In genomic region chr11:12222099-12222751, GRCh38 we compare ENCODE assay signal across 1 cellular context.
TF ChIP-seq lines count a peak whose summit lies in the region.

No MANE protein-coding gene starts in this region.

TF ChIP-seq in HepG2, 621 proteins besides CTCF, POLR2A, EP300 and RAD21 (continued from another document and continues in another):
- TF ChIP-seq ZNF609 (CRISPR knock-in tag; IDR thresholded peaks at IDR 0.05; ENCODE audit: borderline replicate concordance): peak; percentile 16; the same call in 1 of the 2 replicates
- no peak for TF ChIP-seq NFKBIZ (CRISPR knock-in tag; IDR thresholded peaks at IDR 0.05)
- TF ChIP-seq PRDM4 (CRISPR knock-in tag; IDR thresholded peaks at IDR 0.05; ENCODE audit: borderline replicate concordance): no peak
- TF ChIP-seq ZNF296 (CRISPR knock-in tag; conservative IDR thresholded peaks at IDR 0.05): no peak
- peak; percentile 39; the same call in 1 of the 2 replicates for TF ChIP-seq PITX1 (CRISPR knock-in tag; IDR thresholded peaks at IDR 0.05)
- TF ChIP-seq TOE1 (CRISPR knock-in tag; IDR thresholded peaks at IDR 0.05): no peak
- peak; percentile 48; the same call in 1 of the 2 replicates for TF ChIP-seq ZMYM2 (CRISPR knock-in tag; IDR thresholded peaks at IDR 0.05)
- no peak for TF ChIP-seq ZNF543 (CRISPR knock-in tag; IDR thresholded peaks at IDR 0.05)
- TF ChIP-seq KAT8 (CRISPR knock-in tag; IDR thresholded peaks at IDR 0.05): no peak
- peak; percentile 22; the same call in 1 of the 2 replicates for TF ChIP-seq HOXA3 (CRISPR knock-in tag; IDR thresholded peaks at IDR 0.05)
- no peak for TF ChIP-seq REL (CRISPR knock-in tag; conservative IDR thresholded peaks at IDR 0.05)
- no peak for TF ChIP-seq KDM4B (CRISPR knock-in tag; IDR thresholded peaks at IDR 0.05)
- TF ChIP-seq ZNF576 (CRISPR knock-in tag; IDR thresholded peaks at IDR 0.05): no peak
- TF ChIP-seq NKX3-1 (CRISPR knock-in tag; IDR thresholded peaks at IDR 0.05): no peak
- TF ChIP-seq HHEX (CRISPR knock-in tag; IDR thresholded peaks at IDR 0.05): 0 out of 2 replicates have a peak, but pooled peaks have one; percentile 21
- no peak for TF ChIP-seq ZNF282 (IDR thresholded peaks at IDR 0.05; ENCODE audit: partially characterized antibody)
- TF ChIP-seq ZNF180 (CRISPR knock-in tag; IDR thresholded peaks at IDR 0.05; ENCODE audit: borderline replicate concordance, low read depth): no peak
- TF ChIP-seq ZNF260 (CRISPR knock-in tag; IDR thresholded peaks at IDR 0.05; ENCODE audit: borderline replicate concordance, low read depth): no peak
- no peak for TF ChIP-seq GFI1 (CRISPR knock-in tag; IDR thresholded peaks at IDR 0.05; ENCODE audit: borderline replicate concordance)
- TF ChIP-seq ZSCAN22 (CRISPR knock-in tag; IDR thresholded peaks at IDR 0.05): no peak
- no peak for TF ChIP-seq KMT2A (CRISPR knock-in tag; IDR thresholded peaks at IDR 0.05)
- no peak for TF ChIP-seq ZNF720 (CRISPR knock-in tag; IDR thresholded peaks at IDR 0.05)
- TF ChIP-seq CREB1 (IDR thresholded peaks at IDR 0.05): no peak
- no peak for TF ChIP-seq CREB1 (CRISPR knock-in tag; IDR thresholded peaks at IDR 0.05)
- TF ChIP-seq ZNF501 (CRISPR knock-in tag; IDR thresholded peaks at IDR 0.05): no peak; the same call in 1 of the 2 replicates
- TF ChIP-seq SP140L (CRISPR knock-in tag; IDR thresholded peaks at IDR 0.05; ENCODE audit: borderline replicate concordance): no peak
- peak; percentile 44 for TF ChIP-seq FOXA3 (CRISPR knock-in tag; IDR thresholded peaks at IDR 0.05)
- no peak for TF ChIP-seq ZBTB8A (CRISPR knock-in tag; IDR thresholded peaks at IDR 0.05; ENCODE audit: borderline replicate concordance, low read depth)
- no peak for TF ChIP-seq SP1 (IDR thresholded peaks at IDR 0.05)
- no peak for TF ChIP-seq SP1 (CRISPR knock-in tag; IDR thresholded peaks at IDR 0.05)
- TF ChIP-seq STAG1 (CRISPR knock-in tag; IDR thresholded peaks at IDR 0.05): no peak
- TF ChIP-seq NR2C2 (CRISPR knock-in tag; IDR thresholded peaks at IDR 0.05; ENCODE audit: borderline replicate concordance): peak; percentile 81
- no peak for TF ChIP-seq KLF11 (CRISPR knock-in tag; IDR thresholded peaks at IDR 0.05)
- TF ChIP-seq CREM (IDR thresholded peaks at IDR 0.05): no peak
- no peak for TF ChIP-seq CREM (CRISPR knock-in tag; IDR thresholded peaks at IDR 0.05)
- no peak for TF ChIP-seq FOXK2 (IDR thresholded peaks at IDR 0.05)
- TF ChIP-seq PRPF4 (IDR thresholded peaks at IDR 0.05; ENCODE audit: low read depth, low read length, poor library complexity, severe bottlenecking): no peak
- no peak for TF ChIP-seq ERF (CRISPR knock-in tag; IDR thresholded peaks at IDR 0.05)
- no peak for TF ChIP-seq HOXA9 (CRISPR knock-in tag; IDR thresholded peaks at IDR 0.05; ENCODE audit: borderline replicate concordance)
- TF ChIP-seq ZNF605 (CRISPR knock-in tag; IDR thresholded peaks at IDR 0.05): no peak
- no peak for TF ChIP-seq ZSCAN20 (CRISPR knock-in tag; IDR thresholded peaks at IDR 0.05; ENCODE audit: borderline replicate concordance)
- no peak for TF ChIP-seq ZNF362 (CRISPR knock-in tag; IDR thresholded peaks at IDR 0.05; ENCODE audit: borderline replicate concordance)
- no peak for TF ChIP-seq ATM (IDR thresholded peaks at IDR 0.05; ENCODE audit: borderline replicate concordance)
- no peak for TF ChIP-seq ZNF17 (CRISPR knock-in tag; IDR thresholded peaks at IDR 0.05)
- no peak for TF ChIP-seq CAMTA2 (CRISPR knock-in tag; IDR thresholded peaks at IDR 0.05; ENCODE audit: borderline replicate concordance)
- no peak for TF ChIP-seq ZSCAN29 (CRISPR knock-in tag; conservative IDR thresholded peaks at IDR 0.05)
- no peak for TF ChIP-seq RBM39 (IDR thresholded peaks at IDR 0.05; ENCODE audit: low read depth, low read length, poor library complexity, severe bottlenecking)
- no peak for TF ChIP-seq ZBTB43 (CRISPR knock-in tag; conservative IDR thresholded peaks at IDR 0.05)
- TF ChIP-seq SRSF9 (IDR thresholded peaks at IDR 0.05; ENCODE audit: borderline replicate concordance, insufficient read depth, low read depth, low read length, poor library complexity, severe bottlenecking): no peak
- no peak for TF ChIP-seq CBFB (CRISPR knock-in tag; IDR thresholded peaks at IDR 0.05)
- TF ChIP-seq EHMT2 (IDR thresholded peaks at IDR 0.05; ENCODE audit: borderline replicate concordance, low read depth, low read length): no peak
- TF ChIP-seq HOXA5 (CRISPR knock-in tag; IDR thresholded peaks at IDR 0.05): no peak
- 0 out of 2 replicates have a peak, but pooled peaks have one; percentile 22 for TF ChIP-seq DPF2 (CRISPR knock-in tag; IDR thresholded peaks at IDR 0.05; ENCODE audit: borderline replicate concordance, low read depth)
- TF ChIP-seq RXRA (CRISPR knock-in tag; IDR thresholded peaks at IDR 0.05): peak; percentile 90
- TF ChIP-seq RNF219 (CRISPR knock-in tag; IDR thresholded peaks at IDR 0.05): no peak
- no peak for TF ChIP-seq E2F2 (CRISPR knock-in tag; IDR thresholded peaks at IDR 0.05; ENCODE audit: borderline replicate concordance)
- TF ChIP-seq RARA (CRISPR knock-in tag; IDR thresholded peaks at IDR 0.05): peak; percentile 81
- no peak for TF ChIP-seq HMGA1 (CRISPR knock-in tag; conservative IDR thresholded peaks at IDR 0.05)
- TF ChIP-seq PPARG (CRISPR knock-in tag; conservative IDR thresholded peaks at IDR 0.05): 0 out of 2 replicates have a peak, but pooled peaks have one; percentile 33
- peak; percentile 25; the same call in 1 of the 2 replicates for TF ChIP-seq POGZ (CRISPR knock-in tag; IDR thresholded peaks at IDR 0.05)
- no peak for TF ChIP-seq IKZF1 (IDR thresholded peaks at IDR 0.05)
- no peak for TF ChIP-seq ZNF773 (CRISPR knock-in tag; IDR thresholded peaks at IDR 0.05; ENCODE audit: borderline replicate concordance)
